Comparison of ENCODE assay signal across 2 cellular contexts in genomic region chr1:63276625-63277024, GRCh38.
TF ChIP-seq lines count a peak whose summit lies in the region.

No MANE protein-coding gene starts in this region.

TF ChIP-seq in GM23338, 12 proteins besides CTCF, POLR2A, EP300 and RAD21:
- no peak for TF ChIP-seq EZH2 (IDR thresholded peaks at IDR 0.05; ENCODE audit: low read depth, unreplicated experiment)
- TF ChIP-seq, protein P1, sequence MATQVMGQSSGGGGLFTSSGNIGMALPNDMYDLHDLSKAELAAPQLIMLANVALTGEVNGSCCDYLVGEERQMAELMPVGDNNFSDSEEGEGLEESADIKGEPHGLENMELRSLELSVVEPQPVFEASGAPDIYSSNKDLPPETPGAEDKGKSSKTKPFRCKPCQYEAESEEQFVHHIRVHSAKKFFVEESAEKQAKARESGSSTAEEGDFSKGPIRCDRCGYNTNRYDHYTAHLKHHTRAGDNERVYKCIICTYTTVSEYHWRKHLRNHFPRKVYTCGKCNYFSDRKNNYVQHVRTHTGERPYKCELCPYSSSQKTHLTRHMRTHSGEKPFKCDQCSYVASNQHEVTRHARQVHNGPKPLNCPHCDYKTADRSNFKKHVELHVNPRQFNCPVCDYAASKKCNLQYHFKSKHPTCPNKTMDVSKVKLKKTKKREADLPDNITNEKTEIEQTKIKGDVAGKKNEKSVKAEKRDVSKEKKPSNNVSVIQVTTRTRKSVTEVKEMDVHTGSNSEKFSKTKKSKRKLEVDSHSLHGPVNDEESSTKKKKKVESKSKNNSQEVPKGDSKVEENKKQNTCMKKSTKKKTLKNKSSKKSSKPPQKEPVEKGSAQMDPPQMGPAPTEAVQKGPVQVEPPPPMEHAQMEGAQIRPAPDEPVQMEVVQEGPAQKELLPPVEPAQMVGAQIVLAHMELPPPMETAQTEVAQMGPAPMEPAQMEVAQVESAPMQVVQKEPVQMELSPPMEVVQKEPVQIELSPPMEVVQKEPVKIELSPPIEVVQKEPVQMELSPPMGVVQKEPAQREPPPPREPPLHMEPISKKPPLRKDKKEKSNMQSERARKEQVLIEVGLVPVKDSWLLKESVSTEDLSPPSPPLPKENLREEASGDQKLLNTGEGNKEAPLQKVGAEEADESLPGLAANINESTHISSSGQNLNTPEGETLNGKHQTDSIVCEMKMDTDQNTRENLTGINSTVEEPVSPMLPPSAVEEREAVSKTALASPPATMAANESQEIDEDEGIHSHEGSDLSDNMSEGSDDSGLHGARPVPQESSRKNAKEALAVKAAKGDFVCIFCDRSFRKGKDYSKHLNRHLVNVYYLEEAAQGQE (IDR thresholded peaks at IDR 0.05; ENCODE audit: unreplicated experiment) = no peak
- TF ChIP-seq NANOG (IDR thresholded peaks at IDR 0.05; ENCODE audit: borderline replicate concordance) = no peak
- no peak for TF ChIP-seq ZNF331 (CRISPR knock-in tag; IDR thresholded peaks at IDR 0.05; ENCODE audit: low read depth)
- TF ChIP-seq, protein P2, sequence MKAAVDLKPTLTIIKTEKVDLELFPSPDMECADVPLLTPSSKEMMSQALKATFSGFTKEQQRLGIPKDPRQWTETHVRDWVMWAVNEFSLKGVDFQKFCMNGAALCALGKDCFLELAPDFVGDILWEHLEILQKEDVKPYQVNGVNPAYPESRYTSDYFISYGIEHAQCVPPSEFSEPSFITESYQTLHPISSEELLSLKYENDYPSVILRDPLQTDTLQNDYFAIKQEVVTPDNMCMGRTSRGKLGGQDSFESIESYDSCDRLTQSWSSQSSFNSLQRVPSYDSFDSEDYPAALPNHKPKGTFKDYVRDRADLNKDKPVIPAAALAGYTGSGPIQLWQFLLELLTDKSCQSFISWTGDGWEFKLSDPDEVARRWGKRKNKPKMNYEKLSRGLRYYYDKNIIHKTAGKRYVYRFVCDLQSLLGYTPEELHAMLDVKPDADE (IDR thresholded peaks at IDR 0.05) = no peak
- TF ChIP-seq CREB1 (CRISPR knock-in tag; IDR thresholded peaks at IDR 0.05; ENCODE audit: low read depth) = no peak
- no peak for TF ChIP-seq ZNF114 (CRISPR knock-in tag; IDR thresholded peaks at IDR 0.05)
- no peak for TF ChIP-seq ZNF462 (CRISPR knock-in tag; IDR thresholded peaks at IDR 0.05)
- TF ChIP-seq STAT1 (IDR thresholded peaks at IDR 0.05; ENCODE audit: unreplicated experiment) = no peak
- no peak for TF ChIP-seq POLR2AphosphoS5 (IDR thresholded peaks at IDR 0.05; ENCODE audit: low read depth)
- TF ChIP-seq JUNB (IDR thresholded peaks at IDR 0.05; ENCODE audit: unreplicated experiment) = no peak
- TF ChIP-seq EZH2phosphoT487 (IDR thresholded peaks at IDR 0.05; ENCODE audit: unreplicated experiment) = no peak

TF ChIP-seq in HEK293T, 16 proteins besides CTCF, POLR2A, EP300 and RAD21:
- TF ChIP-seq FOXA1 (IDR thresholded peaks at IDR 0.05) = no peak
- no peak for TF ChIP-seq HDGF (IDR thresholded peaks at IDR 0.05; ENCODE audit: borderline replicate concordance)
- no peak for TF ChIP-seq SP1 (IDR thresholded peaks at IDR 0.05)
- TF ChIP-seq PKNOX1 (IDR thresholded peaks at IDR 0.05) = peak; percentile 65
- 0 out of 2 replicates have a peak, but pooled peaks have one; percentile 6 for TF ChIP-seq L3MBTL2 (conservative IDR thresholded peaks at IDR 0.05)
- TF ChIP-seq ARNT (IDR thresholded peaks at IDR 0.05) = no peak
- 0 out of 2 replicates have a peak, but pooled peaks have one; percentile 18 for TF ChIP-seq SUZ12 (IDR thresholded peaks at IDR 0.05)
- no peak for TF ChIP-seq FOXM1 (IDR thresholded peaks at IDR 0.05; ENCODE audit: borderline replicate concordance)
TF ChIP-seq in HEK293T: peak in this region for 3.
